Comparison of ENCODE assay signal across 22 cellular contexts in genomic region chr11:27339940-27340339, GRCh38.
"Had no signal": no experiment of that assay in that cellular context is flagged by ENCODE, and none has a peak within 500 bp of the region (broad histone marks: within the 10 kb centered on the region; RNA-seq: fewer than 3 reads in every experiment).

No MANE protein-coding gene starts in this region.

- H3K27me3 ChIP-seq: breast epithelium, sigmoid colon, upper lobe of right lung had no signal

- H3K4me1 Mint-ChIP-seq: activated B cell treated with CpG ODN at 0.5 μM for 24 hours; activated CD4-positive, alpha-beta T cell treated with anti-CD3 and anti-CD28 coated beads for 36 hours; activated naive CD8-positive, alpha-beta T cell treated with anti-CD3 and anti-CD28 coated beads for 36 hours; stimulated activated naive B cell treated with anti-CD40 and anti-IgM and Interleukin-4, amounts not matched to agents 10 μg/mL and 1 μg/mL and 100 μg/mL, for 72 hours had no signal

- H3K9me3 Mint-ChIP-seq: activated B cell treated with CpG ODN at 0.5 μM for 24 hours; activated naive CD8-positive, alpha-beta T cell treated with anti-CD3 and anti-CD28 coated beads for 36 hours; activated T-cell treated with anti-CD3 and anti-CD28 coated beads, Interleukin-2, amount 50 U/mL, for 4 hours; natural killer cell treated with Interleukin-12 subunit alpha and Interleukin-12 subunit beta and Interleukin-15 and Interleukin-18, amount 100 ng/mL, for 72 hours; stimulated activated naive B cell treated with anti-CD40 and anti-IgM and Interleukin-4, amounts not matched to agents 10 μg/mL and 1 μg/mL and 100 μg/mL, for 72 hours; T-helper 1 cell treated with Interleukin-12 subunit alpha and Interleukin-12 subunit beta and Interleukin-4 antibody, amounts not matched to agents 30 μg/mL and 1 μg/mL, for 36 hours had no signal

- H3K27me3 Mint-ChIP-seq: activated B cell treated with CpG ODN at 0.5 μM for 24 hours; activated CD4-positive, alpha-beta T cell treated with anti-CD3 and anti-CD28 coated beads for 36 hours; activated naive CD8-positive, alpha-beta T cell treated with anti-CD3 and anti-CD28 coated beads for 36 hours; natural killer cell treated with Interleukin-12 subunit alpha and Interleukin-12 subunit beta and Interleukin-15 and Interleukin-18, amount 100 ng/mL, for 72 hours; stimulated activated naive B cell treated with anti-CD40 and anti-IgM and Interleukin-4, amounts not matched to agents 10 μg/mL and 1 μg/mL and 100 μg/mL, for 72 hours had no signal

- H3K36me3 ChIP-seq: breast epithelium, sigmoid colon, upper lobe of right lung had no signal

- H3K4me1 ChIP-seq: breast epithelium, upper lobe of right lung had no signal

- H3K9me3 ChIP-seq: breast epithelium, sigmoid colon, upper lobe of right lung had no signal

- ATAC-seq: activated CD4-positive, alpha-beta T cell treated with anti-CD3 and anti-CD28 coated beads for 36 hours; activated T-cell treated with anti-CD3 and anti-CD28 coated beads, Interleukin-2, amount 50 U/mL, for 4 hours; natural killer cell treated with Interleukin-12 subunit alpha and Interleukin-12 subunit beta and Interleukin-15 and Interleukin-18, amount 100 ng/mL, for 72 hours; stimulated activated naive B cell treated with anti-CD40 and anti-IgM and Interleukin-4, amounts not matched to agents 10 μg/mL and 1 μg/mL and 100 μg/mL, for 72 hours; upper lobe of right lung had no signal

- H3K4me3 Mint-ChIP-seq: activated B cell treated with CpG ODN at 0.5 μM for 24 hours; activated CD4-positive, alpha-beta T cell treated with anti-CD3 and anti-CD28 coated beads for 36 hours; activated naive CD8-positive, alpha-beta T cell treated with anti-CD3 and anti-CD28 coated beads for 36 hours; activated T-cell treated with anti-CD3 and anti-CD28 coated beads, Interleukin-2, amount 50 U/mL, for 4 hours; natural killer cell treated with Interleukin-12 subunit alpha and Interleukin-12 subunit beta and Interleukin-15 and Interleukin-18, amount 100 ng/mL, for 72 hours; stimulated activated naive B cell treated with anti-CD40 and anti-IgM and Interleukin-4, amounts not matched to agents 10 μg/mL and 1 μg/mL and 100 μg/mL, for 72 hours; T-helper 1 cell treated with Interleukin-12 subunit alpha and Interleukin-12 subunit beta and Interleukin-4 antibody, amounts not matched to agents 30 μg/mL and 1 μg/mL, for 36 hours had no signal

- DNase-seq: activated B cell treated with CpG ODN at 0.5 μM for 24 hours; activated CD4-positive, alpha-beta T cell treated with anti-CD3 and anti-CD28 coated beads for 36 hours; activated CD4-positive, alpha-beta T cell treated with anti-CD3 and anti-CD28 coated beads, Interleukin-2, amount 50 U/mL, for 48 hours; activated CD8-positive, alpha-beta memory T cell treated with anti-CD3 and anti-CD28 coated beads, Interleukin-2, amount 50 U/mL, for 48 hours; activated naive CD4-positive, alpha-beta T cell treated with Interleukin-2 at 50 U/mL for 16 hours; activated naive CD8-positive, alpha-beta T cell treated with anti-CD3 and anti-CD28 coated beads for 36 hours; activated T-cell treated with anti-CD3 and anti-CD28 coated beads, Interleukin-2, amount 50 U/mL, for 4 hours; cerebellar nuclear complex; cortex of kidney; mammary epithelial cell; midbrain; nucleus accumbens; posterior cingulate gyrus; sigmoid colon; stimulated activated CD4-positive, alpha-beta T cell treated with anti-CD3 and anti-CD28 coated beads, Interleukin-2, amount 100 ng/mL, for 48 hours; stimulated activated CD8-positive, alpha-beta memory T cell treated with anti-CD3 and anti-CD28 coated beads, Interleukin-4, amount 100 ng/mL, for 48 hours; stimulated activated naive B cell treated with anti-CD40 and anti-IgM and Interleukin-4, amounts not matched to agents 10 μg/mL and 1 μg/mL and 100 μg/mL, for 72 hours; T1000; upper lobe of right lung had no signal

- H3K4me3 ChIP-seq: breast epithelium, sigmoid colon, upper lobe of right lung had no signal

- H3K27ac Mint-ChIP-seq: activated B cell treated with CpG ODN at 0.5 μM for 24 hours; activated CD4-positive, alpha-beta T cell treated with anti-CD3 and anti-CD28 coated beads for 36 hours; activated naive CD8-positive, alpha-beta T cell treated with anti-CD3 and anti-CD28 coated beads for 36 hours; natural killer cell treated with Interleukin-12 subunit alpha and Interleukin-12 subunit beta and Interleukin-15 and Interleukin-18, amount 100 ng/mL, for 72 hours; stimulated activated naive B cell treated with anti-CD40 and anti-IgM and Interleukin-4, amounts not matched to agents 10 μg/mL and 1 μg/mL and 100 μg/mL, for 72 hours; T-helper 1 cell treated with Interleukin-12 subunit alpha and Interleukin-12 subunit beta and Interleukin-4 antibody, amounts not matched to agents 30 μg/mL and 1 μg/mL, for 36 hours had no signal

- H3K27ac ChIP-seq: breast epithelium, sigmoid colon, upper lobe of right lung had no signal
